In genomic region chr11:86987687-86988086, GRCh38 we compare ENCODE assay signal across 32 cellular contexts. TPM values are rescaled to one million over a fixed set of nuclear protein-coding genes. Genes with fewer than 3 reads are reported as not detected.
"Had no signal": no experiment of that assay in that cellular context is flagged by ENCODE, and none has a peak within 500 bp of the region (broad histone marks: within the 10 kb centered on the region; RNA-seq: fewer than 3 reads in every experiment).

No MANE protein-coding gene starts in this region.

- H3K36me3 Mint-ChIP-seq: activated naive CD4-positive, alpha-beta T cell treated with anti-CD3 and anti-CD28 coated beads, Interleukin-2, amount 50 U/mL, for 24 hours; activated naive CD8-positive, alpha-beta T cell treated with anti-CD3 and anti-CD28 coated beads, Interleukin-2, amount 10 ng/mL, durations not matched to agents 7 days and 5 days; brain had no signal

- H3K4me1 Mint-ChIP-seq: activated CD4-positive, alpha-beta T cell treated with anti-CD3 and anti-CD28 coated beads, Interleukin-2, amount 10 ng/mL, durations not matched to agents 24 days and 14 days; activated naive CD4-positive, alpha-beta T cell treated with anti-CD3 and anti-CD28 coated beads, Interleukin-2, amount 50 U/mL, for 24 hours; activated naive CD8-positive, alpha-beta T cell treated with anti-CD3 and anti-CD28 coated beads, Interleukin-2, amount 10 ng/mL, durations not matched to agents 7 days and 5 days; T-helper 17 cell had no signal

- ATAC-seq: activated CD8-positive, alpha-beta T cell treated with anti-CD3 and anti-CD28 coated beads for 36 hours; PC-3; T-helper 17 cell had no signal

- H3K27me3 Mint-ChIP-seq: activated naive CD4-positive, alpha-beta T cell treated with anti-CD3 and anti-CD28 coated beads, Interleukin-2, amount 50 U/mL, for 24 hours had no signal

- H3K4me3 Mint-ChIP-seq: activated CD4-positive, alpha-beta T cell treated with anti-CD3 and anti-CD28 coated beads, Interleukin-2, amount 10 ng/mL, durations not matched to agents 24 days and 14 days; activated CD8-positive, alpha-beta T cell treated with anti-CD3 and anti-CD28 coated beads for 36 hours; activated naive CD4-positive, alpha-beta T cell treated with anti-CD3 and anti-CD28 coated beads, Interleukin-2, amount 50 U/mL, for 24 hours; activated naive CD8-positive, alpha-beta T cell treated with anti-CD3 and anti-CD28 coated beads, Interleukin-2, amount 10 ng/mL, durations not matched to agents 7 days and 5 days; brain; T-helper 17 cell had no signal

- H3K27ac Mint-ChIP-seq: activated CD4-positive, alpha-beta T cell treated with anti-CD3 and anti-CD28 coated beads, Interleukin-2, amount 10 ng/mL, durations not matched to agents 24 days and 14 days; activated CD8-positive, alpha-beta T cell treated with anti-CD3 and anti-CD28 coated beads for 36 hours; activated naive CD4-positive, alpha-beta T cell treated with anti-CD3 and anti-CD28 coated beads, Interleukin-2, amount 50 U/mL, for 24 hours; activated naive CD8-positive, alpha-beta T cell treated with anti-CD3 and anti-CD28 coated beads, Interleukin-2, amount 10 ng/mL, durations not matched to agents 7 days and 5 days; activated T-helper 2 cell treated with anti-CD3 and anti-CD28 coated beads, Interferon-gamma antibody, Interleukin-2, Interleukin-4, amounts not matched to agents 10 μg/mL and 5 μg/mL and 100 μg/mL, durations not matched to agents 14 hours and 24 hours and 36 hours; T-helper 17 cell had no signal

- H3K4me3 ChIP-seq: ascending aorta, Peyer's patch, SJSA1 had no signal

- H3K27ac ChIP-seq: ascending aorta, Peyer's patch, SJSA1, VCaP had no signal

- H3K9me3 ChIP-seq: ascending aorta, Peyer's patch, SJSA1, SK-N-SH had no signal

- DNase-seq: activated CD4-positive, alpha-beta T cell treated with anti-CD3 and anti-CD28 coated beads, Interleukin-2, amount 10 ng/mL, durations not matched to agents 24 days and 14 days; activated CD4-positive, alpha-beta T cell treated with anti-CD3 and anti-CD28 coated beads, Interleukin-2, amount 50 U/mL, for 4 hours; activated CD8-positive, alpha-beta T cell treated with anti-CD3 and anti-CD28 coated beads for 36 hours; activated gamma-delta T cell; activated naive CD4-positive, alpha-beta T cell treated with Interleukin-2 at 50 U/mL for 16 hours; activated naive CD8-positive, alpha-beta T cell treated with anti-CD3 and anti-CD28 coated beads, Interleukin-2, amount 10 ng/mL, durations not matched to agents 7 days and 5 days; activated T-cell treated with anti-CD3 and anti-CD28 coated beads, Interleukin-2, amount 50 U/mL, for 1 hour; amygdala; caudate nucleus; cerebellar nuclear complex; Karpas-422; NCI-H1048; NCI-H1436 treated with DMSO at 0.1 percent for 48 hours; NCI-H1694 treated with DMSO at 0.1 percent for 48 hours; NCI-H2029; NCI-H510A; NCI-H526; NCI-H748 treated with DMSO at 0.1 percent for 48 hours; NK-92 treated with Interleukin-12 subunit alpha and Interleukin-12 subunit beta, amount 100 ng/mL, for 24 hours; Peyer's patch; RPMI8226; SHP77 treated with DMSO at 0.1 percent for 48 hours; SK-N-SH; T-helper 17 cell; T-helper 9 cell had no signal

- H3K36me3 ChIP-seq: ascending aorta, Peyer's patch, SJSA1 had no signal

- H3K9ac ChIP-seq: SK-N-SH had no signal

- H3K9me3 Mint-ChIP-seq: activated CD4-positive, alpha-beta T cell treated with anti-CD3 and anti-CD28 coated beads, Interleukin-2, amount 10 ng/mL, durations not matched to agents 24 days and 14 days; activated CD8-positive, alpha-beta T cell treated with anti-CD3 and anti-CD28 coated beads for 36 hours; activated naive CD4-positive, alpha-beta T cell treated with anti-CD3 and anti-CD28 coated beads, Interleukin-2, amount 50 U/mL, for 24 hours; activated naive CD8-positive, alpha-beta T cell treated with anti-CD3 and anti-CD28 coated beads, Interleukin-2, amount 10 ng/mL, durations not matched to agents 7 days and 5 days; activated T-helper 2 cell treated with anti-CD3 and anti-CD28 coated beads, Interferon-gamma antibody, Interleukin-2, Interleukin-4, amounts not matched to agents 10 μg/mL and 5 μg/mL and 100 μg/mL, durations not matched to agents 14 hours and 24 hours and 36 hours; brain had no signal

- H3K4me1 ChIP-seq: Peyer's patch had no signal

- H3K27me3 ChIP-seq: ascending aorta, Peyer's patch, SJSA1 had no signal

RNA-seq across cellular contexts. Expression of gene FZD4, which starts 32.5 kb away (rescaled TPM):
- total RNA-seq: activated CD4-positive, alpha-beta T cell treated with anti-CD3 and anti-CD28 coated beads, Interleukin-2, amount 10 ng/mL, durations not matched to agents 24 days and 14 days had no signal
